ENCODE assay signal across 15 cellular contexts in genomic region chr2:98134601-98135000, GRCh38. TPM values are rescaled to one million over a fixed set of nuclear protein-coding genes. Genes with fewer than 3 reads are reported as not detected.
DNase-seq lines count a peak whose midpoint lies in the region; ATAC-seq and TF ChIP-seq lines count a peak whose summit lies in the region.
"Had no signal": no experiment of that assay in that cellular context is flagged by ENCODE, and none has a peak within 500 bp of the region (broad histone marks: within the 10 kb centered on the region; RNA-seq: fewer than 3 reads in every experiment).

No MANE protein-coding gene starts in this region.

- H3K27me3 Mint-ChIP-seq in activated T-cell treated with anti-CD3 and anti-CD28 coated beads, Interleukin-2, amount 50 U/mL, for 4 hours (ENCODE audit: low read depth): peaks cover 13% of the 10 kb centered on the region
- peaks cover 7% of the 10 kb centered on the region for H3K27me3 Mint-ChIP-seq in activated naive CD8-positive, alpha-beta T cell treated with anti-CD3 and anti-CD28 coated beads for 36 hours

- H3K27ac Mint-ChIP-seq in activated naive CD8-positive, alpha-beta T cell treated with anti-CD3 and anti-CD28 coated beads for 36 hours: peak overlapping the region; percentile 82
- H3K27ac Mint-ChIP-seq in stimulated activated effector memory CD8-positive, alpha-beta T cell treated with anti-CD3 and anti-CD28 coated beads, Interleukin-12 subunit alpha, Interleukin-12 subunit beta, amount 100 ng/mL, for 72 hours: peak overlapping the region; percentile 48

- 60 to 68% methylated on average over 4 of the region's 4 CpGs for WGBS in heart right ventricle, 2 donors
- 79 to 81% methylated on average over 4 of the region's 4 CpGs for WGBS in body of pancreas, 2 donors
- WGBS in smooth muscle cell (ENCODE audit: low lambda C conversion rate): 53% methylated on average over 4 of the region's 4 CpGs

- H3K9me3 ChIP-seq in heart right ventricle (no peaks in the 10 kb centered on the region), body of pancreas (no peaks in the 10 kb centered on the region), smooth muscle cell (replicated peaks; ENCODE audit: low read depth) (no peaks in the 10 kb centered on the region)

- H3K27ac ChIP-seq in heart right ventricle (peak overlapping the region in 7 of 10 donors; percentile 34 to 72 (median 39)), body of pancreas (no peak overlapping the region), smooth muscle cell (ENCODE audit: low read depth) (no peak overlapping the region)

- no peak overlapping the region for H3K4me3 ChIP-seq in heart right ventricle
- no peak overlapping the region for H3K4me3 ChIP-seq in body of pancreas
- no peak overlapping the region for H3K4me3 ChIP-seq in smooth muscle cell

- DNase-seq in activated T-cell treated with anti-CD3 and anti-CD28 coated beads, Interleukin-2, amount 50 U/mL, for 4 hours: no peak
- DNase-seq in activated T-cell treated with anti-CD3 and anti-CD28 coated beads for 4 hours (no peak), heart right ventricle (no peak), body of pancreas (no peak), smooth muscle cell (lab: John Stamatoyannopoulos, UW; ENCODE audit: unreplicated experiment) (no peak), DMS79 treated with DMSO at 0.1 percent for 48 hours (lab: John Stamatoyannopoulos, UW) (no peak)
- no peak for DNase-seq in activated naive CD8-positive, alpha-beta T cell treated with anti-CD3 and anti-CD28 coated beads for 36 hours
- no peak for DNase-seq in stimulated activated effector memory CD8-positive, alpha-beta T cell treated with anti-CD3 and anti-CD28 coated beads, Interleukin-12 subunit alpha, Interleukin-12 subunit beta, amount 100 ng/mL, for 72 hours (ENCODE audit: low spot score in 2 of 2)
- DNase-seq: IMR-90, NCI-H1436, NCI-H510A treated with DMSO at 0.1 percent for 48 hours, occipital lobe had no signal

- H3K9ac ChIP-seq in smooth muscle cell (ENCODE audit: low read depth): no peak overlapping the region

- no peaks in the 10 kb centered on the region for H3K36me3 Mint-ChIP-seq in activated T-cell treated with anti-CD3 and anti-CD28 coated beads, Interleukin-2, amount 50 U/mL, for 4 hours (ENCODE audit: insufficient read depth)
- no peaks in the 10 kb centered on the region for H3K36me3 Mint-ChIP-seq in activated naive CD8-positive, alpha-beta T cell treated with anti-CD3 and anti-CD28 coated beads for 36 hours
- H3K36me3 Mint-ChIP-seq in stimulated activated effector memory CD8-positive, alpha-beta T cell treated with anti-CD3 and anti-CD28 coated beads, Interleukin-12 subunit alpha, Interleukin-12 subunit beta, amount 100 ng/mL, for 72 hours: no peaks in the 10 kb centered on the region

- peaks cover 12% of the 10 kb centered on the region for H3K4me1 Mint-ChIP-seq in activated T-cell treated with anti-CD3 and anti-CD28 coated beads, Interleukin-2, amount 50 U/mL, for 4 hours (ENCODE audit: low read depth)
- peaks cover 24% of the 10 kb centered on the region for H3K4me1 Mint-ChIP-seq in activated naive CD8-positive, alpha-beta T cell treated with anti-CD3 and anti-CD28 coated beads for 36 hours
- peaks cover 26% of the 10 kb centered on the region for H3K4me1 Mint-ChIP-seq in stimulated activated effector memory CD8-positive, alpha-beta T cell treated with anti-CD3 and anti-CD28 coated beads, Interleukin-12 subunit alpha, Interleukin-12 subunit beta, amount 100 ng/mL, for 72 hours

- no peaks in the 10 kb centered on the region for H3K9me3 Mint-ChIP-seq in activated T-cell treated with anti-CD3 and anti-CD28 coated beads, Interleukin-2, amount 50 U/mL, for 4 hours
- no peaks in the 10 kb centered on the region for H3K9me3 Mint-ChIP-seq in activated naive CD8-positive, alpha-beta T cell treated with anti-CD3 and anti-CD28 coated beads for 36 hours
- no peaks in the 10 kb centered on the region for H3K9me3 Mint-ChIP-seq in stimulated activated effector memory CD8-positive, alpha-beta T cell treated with anti-CD3 and anti-CD28 coated beads, Interleukin-12 subunit alpha, Interleukin-12 subunit beta, amount 100 ng/mL, for 72 hours

- H3K4me1 ChIP-seq in heart right ventricle (peaks cover 0 to 16% (median 7%) of the 10 kb centered on the region in 9 donors), body of pancreas (no peaks in the 10 kb centered on the region), smooth muscle cell (ENCODE audit: low read depth) (no peaks in the 10 kb centered on the region)

- ATAC-seq in activated T-cell treated with anti-CD3 and anti-CD28 coated beads, Interleukin-2, amount 50 U/mL, for 4 hours: no peak
- ATAC-seq in heart right ventricle (peak in 5 of 8 donors; percentile 16 to 72 (median 52)), body of pancreas (no peak)
- ATAC-seq in stimulated activated effector memory CD8-positive, alpha-beta T cell treated with anti-CD3 and anti-CD28 coated beads, Interleukin-12 subunit alpha, Interleukin-12 subunit beta, amount 100 ng/mL, for 72 hours: peak; percentile 4

- no peaks in the 10 kb centered on the region for H4K20me1 ChIP-seq in smooth muscle cell (ENCODE audit: low read depth)

- no peaks in the 10 kb centered on the region for H3F3A ChIP-seq in smooth muscle cell (ENCODE audit: low read depth)

- H3K4me3 Mint-ChIP-seq in activated T-cell treated with anti-CD3 and anti-CD28 coated beads, Interleukin-2, amount 50 U/mL, for 4 hours: peak overlapping the region; percentile 5
- H3K4me3 Mint-ChIP-seq in activated naive CD8-positive, alpha-beta T cell treated with anti-CD3 and anti-CD28 coated beads for 36 hours: peak overlapping the region; percentile 30
- peak overlapping the region; percentile 13 for H3K4me3 Mint-ChIP-seq in stimulated activated effector memory CD8-positive, alpha-beta T cell treated with anti-CD3 and anti-CD28 coated beads, Interleukin-12 subunit alpha, Interleukin-12 subunit beta, amount 100 ng/mL, for 72 hours

- TF ChIP-seq POLR2A in body of pancreas (IDR thresholded peaks at IDR 0.05): no peak

- H3K79me2 ChIP-seq in smooth muscle cell (ENCODE audit: low read depth): no peaks in the 10 kb centered on the region

- H3K27me3 ChIP-seq in heart right ventricle (no peaks in the 10 kb centered on the region), body of pancreas (no peaks in the 10 kb centered on the region), smooth muscle cell (ENCODE audit: low read depth) (peaks cover under 1% of the 10 kb centered on the region)

- no peak overlapping the region for H2AFZ ChIP-seq in smooth muscle cell (ENCODE audit: low read depth)

- H3K4me2 ChIP-seq in smooth muscle cell: no peak overlapping the region

- TF ChIP-seq CTCF in heart right ventricle (IDR thresholded peaks at IDR 0.05) (no peak), body of pancreas (IDR thresholded peaks at IDR 0.05) (no peak), smooth muscle cell (IDR thresholded peaks at IDR 0.05; ENCODE audit: borderline replicate concordance, insufficient read depth, poor library complexity, severe bottlenecking) (no peak)

- intact Hi-C loops in heart right ventricle (cut with DNase I): no loop called here
- intact Hi-C loops in body of pancreas (cut with DNase I): no loop called here

- H3K36me3 ChIP-seq in heart right ventricle: no peaks in the 10 kb centered on the region
- H3K36me3 ChIP-seq in body of pancreas (replicated peaks in 1 of 2; ENCODE audit: insufficient read depth in 1 of 2, low read depth in 2 of 2): no peaks in the 10 kb centered on the region
- H3K36me3 ChIP-seq in smooth muscle cell (ENCODE audit: low read depth): no peaks in the 10 kb centered on the region

RNA-seq across cellular contexts. Expression of gene VWA3B, which starts 47.6 kb away (rescaled TPM):
- not detected for total RNA-seq in activated T-cell treated with anti-CD3 and anti-CD28 coated beads, Interleukin-2, amount 50 U/mL, for 4 hours
- total RNA-seq in activated naive CD8-positive, alpha-beta T cell treated with anti-CD3 and anti-CD28 coated beads for 36 hours: not detected
- 1 to 10 TPM in 2 of 10 donors, under 1 TPM in 7, not detected in 1; 0.18 to 1.4 (median 0.64) TPM for total RNA-seq in heart right ventricle
- under 1 TPM; 0.06 to 0.07 TPM for polyA plus RNA-seq in heart right ventricle
- under 1 TPM in 1 of 2 donors, not detected in 1; 0.78 TPM for total RNA-seq in body of pancreas
- not detected in 2 replicates for total RNA-seq in smooth muscle cell
- not detected in 2 replicates for polyA plus RNA-seq in smooth muscle cell
- total RNA-seq: glomerular endothelial cell, IMR-90, RPMI7951 had no signal
- polyA plus RNA-seq: AG04450, IMR-90 had no signal

Comparison
In these comparisons a context has a peak if more than half of its experiments do, and no peak if none do; other contexts are left out.
1. ATAC-seq: peak in heart right ventricle (5 of 8) and stimulated activated effector memory CD8-positive, alpha-beta T cell treated with anti-CD3 and anti-CD28 coated beads, Interleukin-12 subunit alpha, Interleukin-12 subunit beta, amount 100 ng/mL, for 72 hours (single experiment); none in activated T-cell treated with anti-CD3 and anti-CD28 coated beads, Interleukin-2, amount 50 U/mL, for 4 hours (0 of 2) and body of pancreas (single experiment).
2. H3K27ac ChIP-seq: peak in heart right ventricle (7 of 10); none in body of pancreas (0 of 4) and smooth muscle cell (single experiment).
3. Peak in every context shown above with its lines, with median percentiles within 50 percentile points of each other: H3K4me3 Mint-ChIP-seq.